Comparison of ENCODE assay signal across 25 cellular contexts in the genomic region with DNA sequence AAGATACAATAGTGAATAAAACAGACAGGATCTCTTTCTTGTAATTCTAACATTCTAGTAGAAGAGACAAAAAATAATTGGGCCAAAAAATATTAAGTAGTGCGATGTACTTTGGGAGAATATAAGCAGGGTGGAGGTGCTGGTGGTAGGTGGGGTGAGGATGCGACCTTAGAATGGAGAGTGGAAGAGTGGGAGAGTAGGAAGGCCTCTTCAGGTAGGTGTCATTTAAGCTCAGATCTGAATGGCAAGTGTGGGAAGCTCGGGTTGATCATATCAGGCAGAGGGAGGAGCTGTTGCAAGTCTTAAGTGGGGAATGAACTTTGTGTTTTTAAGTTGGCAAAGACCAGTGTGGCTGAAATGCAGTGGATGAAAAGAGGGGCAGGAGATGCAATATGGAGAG. TPM values are rescaled to one million over a fixed set of nuclear protein-coding genes. Genes with fewer than 3 reads are reported as not detected.
"Had no signal": no experiment of that assay in that cellular context is flagged by ENCODE, and none has a peak within 500 bp of the region (broad histone marks: within the 10 kb centered on the region; RNA-seq: fewer than 3 reads in every experiment).

No MANE protein-coding gene starts in this region.

- H3K36me3 Mint-ChIP-seq: brain, natural killer cell had no signal

- H3K9me3 Mint-ChIP-seq: activated CD4-positive, alpha-beta memory T cell treated with anti-CD3 and anti-CD28 coated beads for 36 hours; activated naive CD4-positive, alpha-beta T cell treated with anti-CD3 and anti-CD28 coated beads, Interleukin-2, amount 50 U/mL, for 72 hours; activated T-cell treated with anti-CD3 and anti-CD28 coated beads, Interleukin-2, amount 50 U/mL, for 4 hours; activated T-helper 2 cell treated with anti-CD3 and anti-CD28 coated beads, Interferon-gamma antibody, Interleukin-2, Interleukin-4, amounts not matched to agents 10 μg/mL and 5 μg/mL and 100 μg/mL, durations not matched to agents 14 hours and 24 hours and 36 hours; brain; natural killer cell had no signal

- ATAC-seq: activated naive CD4-positive, alpha-beta T cell treated with anti-CD3 and anti-CD28 coated beads, Interleukin-2, amount 50 U/mL, for 72 hours; activated T-cell treated with anti-CD3 and anti-CD28 coated beads, Interleukin-2, amount 50 U/mL, for 4 hours; left lobe of liver; lower lobe of right lung; natural killer cell; sciatic nerve had no signal

- H3K4me3 Mint-ChIP-seq: activated CD4-positive, alpha-beta memory T cell treated with anti-CD3 and anti-CD28 coated beads for 36 hours; activated T-cell treated with anti-CD3 and anti-CD28 coated beads, Interleukin-2, amount 50 U/mL, for 4 hours; natural killer cell had no signal

- H3K27me3 Mint-ChIP-seq: activated CD4-positive, alpha-beta memory T cell treated with anti-CD3 and anti-CD28 coated beads for 36 hours had no signal

- H3K27ac Mint-ChIP-seq: activated CD4-positive, alpha-beta memory T cell treated with anti-CD3 and anti-CD28 coated beads for 36 hours; activated naive CD4-positive, alpha-beta T cell treated with anti-CD3 and anti-CD28 coated beads, Interleukin-2, amount 50 U/mL, for 72 hours; activated T-helper 2 cell treated with anti-CD3 and anti-CD28 coated beads, Interferon-gamma antibody, Interleukin-2, Interleukin-4, amounts not matched to agents 10 μg/mL and 5 μg/mL and 100 μg/mL, durations not matched to agents 14 hours and 24 hours and 36 hours; brain; natural killer cell had no signal

- DNase-seq: activated CD4-positive, alpha-beta memory T cell treated with anti-CD3 and anti-CD28 coated beads for 36 hours; activated CD4-positive, alpha-beta T cell treated with anti-CD3 and anti-CD28 coated beads for 4 hours; activated CD8-positive, alpha-beta memory T cell treated with anti-CD3 and anti-CD28 coated beads, Interleukin-2, amount 50 U/mL, for 4 hours; activated T-cell treated with anti-CD3 and anti-CD28 coated beads, Interleukin-2, amount 50 U/mL, for 4 hours; adrenal gland; aorta; cerebellar nuclear complex; colonic mucosa; effector CD8-positive, alpha-beta T cell; kidney glomerular epithelial cell; lower lobe of right lung; mesenchymal stem cell; natural killer cell; retina; stimulated activated CD4-positive, alpha-beta T cell treated with anti-CD3 and anti-CD28 coated beads, Interleukin-15, amount 100 ng/mL, for 24 hours; stimulated activated CD4-positive, alpha-beta T cell treated with anti-CD3 and anti-CD28 coated beads, Interleukin-2, amount 100 ng/mL, for 24 hours; stimulated activated naive CD4-positive, alpha-beta T cell; SW 1271; tibial artery had no signal

RNA-seq across cellular contexts. Expression of a gene that starts 34.4 kb away (rescaled TPM):
- total RNA-seq: epithelial cell of proximal tubule had no signal
